ENCODE assay signal across 24 cellular contexts in genomic region chr2:96770451-96770850, GRCh38. TPM values are rescaled to one million over a fixed set of nuclear protein-coding genes. Genes with fewer than 3 reads are reported as not detected.
DNase-seq lines count a peak whose midpoint lies in the region; ATAC-seq and TF ChIP-seq lines count a peak whose summit lies in the region.
"Had no signal": no experiment of that assay in that cellular context is flagged by ENCODE, and none has a peak within 500 bp of the region (broad histone marks: within the 10 kb centered on the region; RNA-seq: fewer than 3 reads in every experiment).

No MANE protein-coding gene starts in this region.

- H3K27me3 Mint-ChIP-seq in WTC11 (ENCODE audit: low read depth) (no peaks in the 10 kb centered on the region), mesothelial cell of epicardium (ENCODE audit: low read depth) (no peaks in the 10 kb centered on the region)
- H3K27me3 Mint-ChIP-seq in stimulated activated memory B cell treated with anti-CD40 and anti-IgM and Interleukin-4, amounts not matched to agents 10 μg/mL and 1 μg/mL and 100 μg/mL, for 72 hours, result no peaks in the 10 kb centered on the region
- H3K27me3 Mint-ChIP-seq in activated naive CD8-positive, alpha-beta T cell treated with anti-CD3 and anti-CD28 coated beads, Interleukin-2, amount 50 U/mL, for 24 hours, result no peaks in the 10 kb centered on the region
- H3K27me3 Mint-ChIP-seq: activated naive CD8-positive, alpha-beta T cell treated with anti-CD3 and anti-CD28 coated beads for 36 hours; stimulated activated naive CD8-positive, alpha-beta T cell treated with anti-CD3 and anti-CD28 coated beads, Interleukin-15, Interleukin-2, amounts not matched to agents 100 ng/mL and 50 ng/mL, for 24 hours had no signal

- H3K4me1 Mint-ChIP-seq in WTC11, result peaks cover 18% of the 10 kb centered on the region
- peaks cover 50% of the 10 kb centered on the region for H3K4me1 Mint-ChIP-seq in mesothelial cell of epicardium
- H3K4me1 Mint-ChIP-seq in stimulated activated memory B cell treated with anti-CD40 and anti-IgM and Interleukin-4, amounts not matched to agents 10 μg/mL and 1 μg/mL and 100 μg/mL, for 72 hours, result peaks cover 81% of the 10 kb centered on the region
- H3K4me1 Mint-ChIP-seq in activated naive CD8-positive, alpha-beta T cell treated with anti-CD3 and anti-CD28 coated beads, Interleukin-2, amount 50 U/mL, for 24 hours, result peaks cover 29% of the 10 kb centered on the region

- intact Hi-C loops in left ventricle myocardium inferior (cut with micrococcal nuclease), result no loop called here
- intact Hi-C loops in heart right ventricle (cut with DNase I), result no loop called here

- H3K27ac Mint-ChIP-seq in WTC11 (peak overlapping the region; percentile 48; the same call in 1 of the 2 replicates), mesothelial cell of epicardium (peak overlapping the region; percentile 82)
- peak overlapping the region; percentile 71 for H3K27ac Mint-ChIP-seq in stimulated activated memory B cell treated with anti-CD40 and anti-IgM and Interleukin-4, amounts not matched to agents 10 μg/mL and 1 μg/mL and 100 μg/mL, for 72 hours
- no peak overlapping the region for H3K27ac Mint-ChIP-seq in activated naive CD8-positive, alpha-beta T cell treated with anti-CD3 and anti-CD28 coated beads, Interleukin-2, amount 50 U/mL, for 24 hours
- H3K27ac Mint-ChIP-seq: activated naive CD8-positive, alpha-beta T cell treated with anti-CD3 and anti-CD28 coated beads for 36 hours; CD8-positive, alpha-beta memory T cell; stimulated activated naive CD8-positive, alpha-beta T cell treated with anti-CD3 and anti-CD28 coated beads, Interleukin-15, Interleukin-2, amounts not matched to agents 100 ng/mL and 50 ng/mL, for 24 hours had no signal

- no peaks in the 10 kb centered on the region for H3K27me3 ChIP-seq in left ventricle myocardium inferior (ENCODE audit: low read depth)
- no peaks in the 10 kb centered on the region for H3K27me3 ChIP-seq in heart right ventricle
- H3K27me3 ChIP-seq: ascending aorta, tibial artery had no signal

- H3K4me3 Mint-ChIP-seq in WTC11 (no peak overlapping the region), mesothelial cell of epicardium (no peak overlapping the region)
- no peak overlapping the region for H3K4me3 Mint-ChIP-seq in stimulated activated memory B cell treated with anti-CD40 and anti-IgM and Interleukin-4, amounts not matched to agents 10 μg/mL and 1 μg/mL and 100 μg/mL, for 72 hours
- H3K4me3 Mint-ChIP-seq in activated naive CD8-positive, alpha-beta T cell treated with anti-CD3 and anti-CD28 coated beads, Interleukin-2, amount 50 U/mL, for 24 hours, result no peak overlapping the region
- H3K4me3 Mint-ChIP-seq: activated naive CD8-positive, alpha-beta T cell treated with anti-CD3 and anti-CD28 coated beads for 36 hours; H9; neural crest cell; stimulated activated naive CD8-positive, alpha-beta T cell treated with anti-CD3 and anti-CD28 coated beads, Interleukin-15, Interleukin-2, amounts not matched to agents 100 ng/mL and 50 ng/mL, for 24 hours had no signal

- CTCF ChIA-PET in WTC11 (lab: Charles Lee), result interaction anchor here (0.7 to 1.3 kb wide), 2 partner anchors 9 to 30 kb away, joined by 3 read pairs; no protein-coding TSS in a partner anchor

- H3K9me3 Mint-ChIP-seq in WTC11, result no peaks in the 10 kb centered on the region
- H3K9me3 Mint-ChIP-seq in mesothelial cell of epicardium, result no peaks in the 10 kb centered on the region
- H3K9me3 Mint-ChIP-seq in stimulated activated memory B cell treated with anti-CD40 and anti-IgM and Interleukin-4, amounts not matched to agents 10 μg/mL and 1 μg/mL and 100 μg/mL, for 72 hours, result no peaks in the 10 kb centered on the region
- no peaks in the 10 kb centered on the region for H3K9me3 Mint-ChIP-seq in activated naive CD8-positive, alpha-beta T cell treated with anti-CD3 and anti-CD28 coated beads, Interleukin-2, amount 50 U/mL, for 24 hours
- H3K9me3 Mint-ChIP-seq: activated naive CD8-positive, alpha-beta T cell treated with anti-CD3 and anti-CD28 coated beads for 36 hours; CD8-positive, alpha-beta memory T cell; H9; neural crest cell; stimulated activated naive CD8-positive, alpha-beta T cell treated with anti-CD3 and anti-CD28 coated beads, Interleukin-15, Interleukin-2, amounts not matched to agents 100 ng/mL and 50 ng/mL, for 24 hours had no signal

- no peak overlapping the region for H3K4me3 ChIP-seq in left ventricle myocardium inferior
- H3K4me3 ChIP-seq in heart right ventricle, result no peak overlapping the region
- H3K4me3 ChIP-seq: ascending aorta, skin epidermis, tibial artery had no signal

- ATAC-seq in heart right ventricle (no peak), WTC11 (no peak), HG02884 (IDR thresholded peaks at IDR 0.05; ENCODE audit: unreplicated experiment) (no peak)
- no peak for ATAC-seq in stimulated activated memory B cell treated with anti-CD40 and anti-IgM and Interleukin-4, amounts not matched to agents 10 μg/mL and 1 μg/mL and 100 μg/mL, for 72 hours
- no peak for ATAC-seq in activated naive CD8-positive, alpha-beta T cell treated with anti-CD3 and anti-CD28 coated beads, Interleukin-2, amount 50 U/mL, for 24 hours

- H3K4me1 ChIP-seq in left ventricle myocardium inferior (peaks cover 31% of the 10 kb centered on the region), heart right ventricle (peaks cover 0 to 26% (median 9%) of the 10 kb centered on the region in 9 donors)
- H3K4me1 ChIP-seq: ascending aorta had no signal

- WGBS in heart right ventricle, 2 donors, result 88% methylated on average over 15 of the region's 15 CpGs

- no peak for TF ChIP-seq CTCF in left ventricle myocardium inferior (IDR thresholded peaks at IDR 0.05; ENCODE audit: borderline replicate concordance)
- TF ChIP-seq CTCF in heart right ventricle (IDR thresholded peaks at IDR 0.05), result no peak
- no peak for TF ChIP-seq CTCF in WTC11 (IDR thresholded peaks at IDR 0.05)
- TF ChIP-seq CTCF in mesothelial cell of epicardium (IDR thresholded peaks at IDR 0.05; ENCODE audit: unreplicated experiment), result no peak

- H3K9me3 ChIP-seq in left ventricle myocardium inferior (replicated peaks) (no peaks in the 10 kb centered on the region), heart right ventricle (no peaks in the 10 kb centered on the region)
- H3K9me3 ChIP-seq: ascending aorta, tibial artery had no signal

- H3K27ac ChIP-seq in left ventricle myocardium inferior (replicated peaks), result peak overlapping the region; percentile 79
- peak overlapping the region in 3 of 10 donors; percentile 43 to 58 (median 43) for H3K27ac ChIP-seq in heart right ventricle
- H3K27ac ChIP-seq: ascending aorta, tibial artery had no signal

- DNase-seq in left ventricle myocardium inferior (no peak), heart right ventricle (no peak), WTC11 (ENCODE audit: low spot score) (no peak), mesothelial cell of epicardium (ENCODE audit: low spot score in 2 of 2, unreplicated experiment in 2 of 2) (no peak), NCI-H1694 treated with DMSO at 0.1 percent for 48 hours (lab: John Stamatoyannopoulos, UW) (no peak)
- no peak for DNase-seq in activated naive CD8-positive, alpha-beta T cell treated with anti-CD3 and anti-CD28 coated beads, Interleukin-2, amount 50 U/mL, for 24 hours
- DNase-seq: activated CD4-positive, alpha-beta T cell treated with anti-CD3 and anti-CD28 coated beads for 4 hours; activated effector memory CD4-positive, alpha-beta T cell treated with Interleukin-2 at 50 U/mL for 16 hours; activated naive CD8-positive, alpha-beta T cell treated with anti-CD3 and anti-CD28 coated beads for 36 hours; CD8-positive, alpha-beta memory T cell; central memory CD4-positive, alpha-beta T cell; DMS153; H9; KBM-7; MM.1S; NCI-H1436; OCI-M1 had no signal

- H3K36me3 ChIP-seq in left ventricle myocardium inferior, result no peaks in the 10 kb centered on the region
- H3K36me3 ChIP-seq in heart right ventricle, result no peaks in the 10 kb centered on the region

- H3K36me3 Mint-ChIP-seq in WTC11, result no peaks in the 10 kb centered on the region
- no peaks in the 10 kb centered on the region for H3K36me3 Mint-ChIP-seq in mesothelial cell of epicardium
- peaks cover 7% of the 10 kb centered on the region for H3K36me3 Mint-ChIP-seq in stimulated activated memory B cell treated with anti-CD40 and anti-IgM and Interleukin-4, amounts not matched to agents 10 μg/mL and 1 μg/mL and 100 μg/mL, for 72 hours
- no peaks in the 10 kb centered on the region for H3K36me3 Mint-ChIP-seq in activated naive CD8-positive, alpha-beta T cell treated with anti-CD3 and anti-CD28 coated beads, Interleukin-2, amount 50 U/mL, for 24 hours (ENCODE audit: low read depth)
- H3K36me3 Mint-ChIP-seq: activated naive CD8-positive, alpha-beta T cell treated with anti-CD3 and anti-CD28 coated beads for 36 hours had no signal

- POLR2A ChIA-PET in WTC11 (lab: Charles Lee), result no interaction called here

TF ChIP-seq in WTC11, 78 proteins besides CTCF, POLR2A, EP300 and RAD21 (continues in another document):
- no peak for TF ChIP-seq SP1 (CRISPR knock-in tag; conservative IDR thresholded peaks at IDR 0.05)
- TF ChIP-seq ZNF317 (CRISPR knock-in tag; IDR thresholded peaks at IDR 0.05; ENCODE audit: borderline replicate concordance, low read depth), result no peak
- TF ChIP-seq ZNF219 (CRISPR knock-in tag; IDR thresholded peaks at IDR 0.05; ENCODE audit: borderline replicate concordance), result no peak
- no peak for TF ChIP-seq ZSCAN18 (CRISPR knock-in tag; IDR thresholded peaks at IDR 0.05)

RNA-seq across cellular contexts. Expression of gene CNNM4, which starts 9.7 kb away (rescaled TPM):
- 28.9 TPM for total RNA-seq in left ventricle myocardium inferior
- 10 to 100 TPM; 19.1 to 59.7 (median 34.8) TPM for total RNA-seq in heart right ventricle
- polyA plus RNA-seq in heart right ventricle, result 10 to 100 TPM in 1 of 2 donors, 1 to 10 TPM in 1; 4.3 to 10.1 TPM
- total RNA-seq in WTC11 (2021), result 13.9 to 14.3 TPM (median 14.0 TPM) in 3 replicates
- total RNA-seq in mesothelial cell of epicardium, result 19.9 to 22.0 TPM (median 20.0 TPM) in 3 replicates

RNA-seq across cellular contexts. Expression of gene LMAN2L, which starts 30.6 kb away (rescaled TPM):
- total RNA-seq in left ventricle myocardium inferior (27.9 TPM), heart right ventricle (10 to 100 TPM; 13.3 to 30.9 (median 18.8) TPM), WTC11 (2021) (13.5 to 18.1 TPM (median 16.5 TPM) in 3 replicates), mesothelial cell of epicardium (30.5 to 33.3 TPM (median 31.4 TPM) in 3 replicates)
- polyA plus RNA-seq in heart right ventricle, result 10 to 100 TPM; 11.0 to 31.4 TPM

RNA-seq across cellular contexts. Expression of gene CNNM3, which starts 45.6 kb away (rescaled TPM):
- total RNA-seq in left ventricle myocardium inferior (11.1 TPM), heart right ventricle (10 to 100 TPM in 8 of 10 donors, 1 to 10 TPM in 2; 7.4 to 18.3 (median 13.8) TPM), WTC11 (2021) (34.9 to 36.6 TPM (median 35.2 TPM) in 3 replicates), mesothelial cell of epicardium (24.9 to 27.5 TPM (median 26.5 TPM) in 3 replicates)
- polyA plus RNA-seq in heart right ventricle, result 1 to 10 TPM; 4.0 to 8.3 TPM
